Comparison of ENCODE assay signal across 14 cellular contexts in genomic region chr20:3706774-3707507, GRCh38. TPM values are rescaled to one million over a fixed set of nuclear protein-coding genes. Genes with fewer than 3 reads are reported as not detected.
DNase-seq lines count a peak whose midpoint lies in the region; ATAC-seq and TF ChIP-seq lines count a peak whose summit lies in the region.
"Had no signal": no experiment of that assay in that cellular context is flagged by ENCODE, and none has a peak within 500 bp of the region (broad histone marks: within the 10 kb centered on the region; RNA-seq: fewer than 3 reads in every experiment).

No MANE protein-coding gene starts in this region.

- H3K4me1 Mint-ChIP-seq in CD14-positive monocyte = peaks cover 25% of the 10 kb centered on the region
- H3K4me1 Mint-ChIP-seq in WTC11 = no peaks in the 10 kb centered on the region
- no peaks in the 10 kb centered on the region for H3K4me1 Mint-ChIP-seq in activated CD4-positive, alpha-beta T cell treated with anti-CD3 and anti-CD28 coated beads, Interleukin-2, amount 10 ng/mL, durations not matched to agents 7 days and 5 days

- H2BK15ac ChIP-seq in neuronal stem cell (ENCODE audit: low read length) = no peak overlapping the region

- CTCF ChIA-PET in WTC11 (lab: Charles Lee) = interaction anchor here (1.0 to 1.9 kb wide), 11 partner anchors 10 to 61 kb away, joined by 3 to 12 read pairs (median 4); partner anchors contain the start of gene ADISSP
- CTCF ChIA-PET in activated CD4-positive, alpha-beta T cell treated with anti-CD3 and anti-CD28 coated beads, Interleukin-2, amount 10 ng/mL, durations not matched to agents 7 days and 5 days (lab: Charles Lee) = interaction anchor here (1.5 to 2.0 kb wide), 2 partner anchors 27 to 30 kb away, joined by 3 to 10 read pairs; no protein-coding TSS in a partner anchor

- no peak overlapping the region for H2BK5ac ChIP-seq in neuronal stem cell (ENCODE audit: low read length)

- H3K9ac ChIP-seq in neuronal stem cell (ENCODE audit: low read depth, low read length, poor library complexity) = no peak overlapping the region
- H3K9ac ChIP-seq: parathyroid adenoma had no signal

- ATAC-seq in GM21526 (IDR thresholded peaks at IDR 0.05; ENCODE audit: low FRiP score, unreplicated experiment) (no peak), WTC11 (no peak)
- ATAC-seq: activated CD8-positive, alpha-beta T cell treated with anti-CD3 and anti-CD28 coated beads, Interleukin-2, amount 10 ng/mL, durations not matched to agents 7 days and 5 days had no signal

- POLR2A ChIA-PET in WTC11 (lab: Charles Lee) = interaction anchor here (0.5 kb wide), 1 partner anchor 319 kb away, joined by 3 read pairs; no protein-coding TSS in a partner anchor
- POLR2A ChIA-PET in activated CD4-positive, alpha-beta T cell treated with anti-CD3 and anti-CD28 coated beads, Interleukin-2, amount 10 ng/mL, durations not matched to agents 7 days and 5 days (lab: Charles Lee) = no interaction called here

- H3K36me3 Mint-ChIP-seq in CD14-positive monocyte (peaks cover 3 to 17% of the 10 kb centered on the region in 2 donors), WTC11 (no peaks in the 10 kb centered on the region)
- H3K36me3 Mint-ChIP-seq in activated CD4-positive, alpha-beta T cell treated with anti-CD3 and anti-CD28 coated beads, Interleukin-2, amount 10 ng/mL, durations not matched to agents 7 days and 5 days (ENCODE audit: low read depth) = no peaks in the 10 kb centered on the region

- WGBS in neuronal stem cell (ENCODE audit: extremely low coverage in 2 of 2, insufficient read length in 2 of 2, insufficient replicate concordance in 1 of 2), 2 donors = no CpG with 5 or more reads among the region's 10 CpGs

- no peaks in the 10 kb centered on the region for H3K36me3 ChIP-seq in neuronal stem cell (replicated peaks in 1 of 2; ENCODE audit: control insufficient read depth in 2 of 2, insufficient read depth in 2 of 2, low read length in 2 of 2)

- no peak overlapping the region for H3K4me2 ChIP-seq in neuronal stem cell (ENCODE audit: insufficient read depth, low read length, poor library complexity, severe bottlenecking)

- no peaks in the 10 kb centered on the region for H3K4me1 ChIP-seq in neuronal stem cell (ENCODE audit: control insufficient read depth in 2 of 2, insufficient read depth in 1 of 2, low read depth in 1 of 2, low read length in 2 of 2)
- H3K4me1 ChIP-seq: parathyroid adenoma, testis had no signal

- no peaks in the 10 kb centered on the region for H3K27me3 ChIP-seq in neuronal stem cell (ENCODE audit: control insufficient read depth in 3 of 3, insufficient read depth in 3 of 3, low read depth in 1 of 3, low read length in 3 of 3)
- H3K27me3 ChIP-seq: BLaER1 treated with 17β-estradiol and CSF1 and Interleukin-3, amounts not matched to agents 10 nM and 100 nM; testis had no signal

- intact Hi-C loops in CD14-positive monocyte (cut with micrococcal nuclease) = no loop called here

- no peak overlapping the region for H3K27ac ChIP-seq in neuronal stem cell (replicated peaks; ENCODE audit: low read length)
- H3K27ac ChIP-seq: parathyroid adenoma, testis had no signal

- DNase-seq in AG20443 (ENCODE audit: low spot score) (peak; percentile 82), M059J (ENCODE audit: low read depth) (peak; percentile 72), fibroblast of gingiva (ENCODE audit: low read depth) (peak; percentile 42), neuronal stem cell (ENCODE audit: low spot score) (no peak), CD14-positive monocyte (ENCODE audit: low spot score) (no peak), WTC11 (ENCODE audit: low spot score) (no peak)
- no peak for DNase-seq in activated CD4-positive, alpha-beta T cell treated with anti-CD3 and anti-CD28 coated beads, Interleukin-2, amount 10 ng/mL, durations not matched to agents 7 days and 5 days
- DNase-seq: activated CD8-positive, alpha-beta T cell treated with anti-CD3 and anti-CD28 coated beads, Interleukin-2, amount 10 ng/mL, durations not matched to agents 7 days and 5 days; DMS79; foreskin melanocyte; testis had no signal

- H3K27me3 Mint-ChIP-seq in CD14-positive monocyte (ENCODE audit: low read depth in 3 of 3) (peaks cover 0 to 10% (median 2%) of the 10 kb centered on the region in 3 donors), WTC11 (ENCODE audit: low read depth) (no peaks in the 10 kb centered on the region)
- no peaks in the 10 kb centered on the region for H3K27me3 Mint-ChIP-seq in activated CD4-positive, alpha-beta T cell treated with anti-CD3 and anti-CD28 coated beads, Interleukin-2, amount 10 ng/mL, durations not matched to agents 7 days and 5 days

- no peak overlapping the region for H3K4me3 ChIP-seq in neuronal stem cell (ENCODE audit: low read length in 2 of 2)
- H3K4me3 ChIP-seq: testis had no signal

- no peak overlapping the region for H3K18ac ChIP-seq in neuronal stem cell (ENCODE audit: low read length)

- H4K91ac ChIP-seq in neuronal stem cell (ENCODE audit: low read depth, low read length, poor library complexity) = no peak overlapping the region

- H2BK120ac ChIP-seq in neuronal stem cell (ENCODE audit: low read depth, low read length) = no peak overlapping the region

- no peaks in the 10 kb centered on the region for H3K79me1 ChIP-seq in neuronal stem cell (ENCODE audit: low read depth, low read length)

- H3K4me3 Mint-ChIP-seq in CD14-positive monocyte (no peak overlapping the region), WTC11 (no peak overlapping the region)
- no peak overlapping the region for H3K4me3 Mint-ChIP-seq in activated CD4-positive, alpha-beta T cell treated with anti-CD3 and anti-CD28 coated beads, Interleukin-2, amount 10 ng/mL, durations not matched to agents 7 days and 5 days
- H3K4me3 Mint-ChIP-seq: activated CD8-positive, alpha-beta T cell treated with anti-CD3 and anti-CD28 coated beads, Interleukin-2, amount 10 ng/mL, durations not matched to agents 7 days and 5 days had no signal

- H3K9me3 Mint-ChIP-seq in CD14-positive monocyte = peaks cover 0 to 3% (median 0%) of the 10 kb centered on the region in 7 donors
- no peaks in the 10 kb centered on the region for H3K9me3 Mint-ChIP-seq in WTC11
- no peaks in the 10 kb centered on the region for H3K9me3 Mint-ChIP-seq in activated CD4-positive, alpha-beta T cell treated with anti-CD3 and anti-CD28 coated beads, Interleukin-2, amount 10 ng/mL, durations not matched to agents 7 days and 5 days

- H2AFZ ChIP-seq in neuronal stem cell (ENCODE audit: low read length) = no peak overlapping the region
- H2AFZ ChIP-seq: parathyroid adenoma had no signal

- no peak overlapping the region for H2BK12ac ChIP-seq in neuronal stem cell (ENCODE audit: low read length)

- no peaks in the 10 kb centered on the region for H3K9me3 ChIP-seq in neuronal stem cell (replicated peaks in 1 of 2; ENCODE audit: control insufficient read depth in 2 of 2, insufficient read depth in 1 of 2, low read depth in 1 of 2, low read length in 2 of 2)
- H3K9me3 ChIP-seq: BLaER1 treated with 17β-estradiol and CSF1 and Interleukin-3, amounts not matched to agents 10 nM and 100 nM; testis had no signal

- no peak overlapping the region for H2AK5ac ChIP-seq in neuronal stem cell (ENCODE audit: low read depth, low read length)

- peak overlapping the region; percentile 10 for H3K23ac ChIP-seq in neuronal stem cell (ENCODE audit: low read depth, low read length, poor library complexity)

- H3K27ac Mint-ChIP-seq in CD14-positive monocyte (no peak overlapping the region), WTC11 (no peak overlapping the region)
- H3K27ac Mint-ChIP-seq in activated CD4-positive, alpha-beta T cell treated with anti-CD3 and anti-CD28 coated beads, Interleukin-2, amount 10 ng/mL, durations not matched to agents 7 days and 5 days = no peak overlapping the region
- H3K27ac Mint-ChIP-seq: activated CD8-positive, alpha-beta T cell treated with anti-CD3 and anti-CD28 coated beads, Interleukin-2, amount 10 ng/mL, durations not matched to agents 7 days and 5 days had no signal

- TF ChIP-seq CTCF in CD14-positive monocyte (IDR thresholded peaks at IDR 0.05) = no peak
- no peak for TF ChIP-seq CTCF in WTC11 (IDR thresholded peaks at IDR 0.05)

- no peak overlapping the region for H3K4ac ChIP-seq in neuronal stem cell (ENCODE audit: low read length)

- no peak overlapping the region for H4K8ac ChIP-seq in neuronal stem cell (ENCODE audit: low read depth, low read length)

- H3K14ac ChIP-seq in neuronal stem cell (ENCODE audit: low read length) = no peak overlapping the region

TF ChIP-seq in WTC11, 78 proteins besides CTCF, POLR2A, EP300 and RAD21:
- no peak for TF ChIP-seq NFE2L1 (CRISPR knock-in tag; IDR thresholded peaks at IDR 0.05)

RNA-seq across cellular contexts. Expression of gene SIGLEC1, which starts 5.5 kb away (rescaled TPM):
- total RNA-seq in M059J (2014; rRNA removed; shearing (Covaris generic)) = not detected in 2 replicates
- polyA plus RNA-seq in neuronal stem cell (2013, experiment 1 of 2) = 0.01 TPM
- 0.01 TPM for polyA plus RNA-seq in neuronal stem cell (2013, experiment 2 of 2)
- 1 to 10 TPM; 1.6 to 2.5 TPM for polyA plus RNA-seq in CD14-positive monocyte
- total RNA-seq in WTC11 (2021) = 0.04 to 0.11 TPM in 2 of 3 replicates, not detected in the other
- total RNA-seq in activated CD4-positive, alpha-beta T cell treated with anti-CD3 and anti-CD28 coated beads, Interleukin-2, amount 10 ng/mL, durations not matched to agents 7 days and 5 days = not detected
- total RNA-seq: activated CD8-positive, alpha-beta T cell treated with anti-CD3 and anti-CD28 coated beads, Interleukin-2, amount 10 ng/mL, durations not matched to agents 7 days and 5 days had no signal

RNA-seq across cellular contexts. Expression of gene ADAM33, which starts 25.1 kb away (rescaled TPM):
- 0.15 and 0.25 TPM in 2 replicates for total RNA-seq in M059J (2014; rRNA removed; shearing (Covaris generic))
- 5.2 TPM for polyA plus RNA-seq in neuronal stem cell (2013, experiment 1 of 2)
- 5.3 TPM for polyA plus RNA-seq in neuronal stem cell (2013, experiment 2 of 2)
- polyA plus RNA-seq in CD14-positive monocyte = not detected
- 5.3 to 7.1 TPM (median 7.0 TPM) in 3 replicates for total RNA-seq in WTC11 (2021)
- not detected for total RNA-seq in activated CD4-positive, alpha-beta T cell treated with anti-CD3 and anti-CD28 coated beads, Interleukin-2, amount 10 ng/mL, durations not matched to agents 7 days and 5 days
- total RNA-seq: activated CD8-positive, alpha-beta T cell treated with anti-CD3 and anti-CD28 coated beads, Interleukin-2, amount 10 ng/mL, durations not matched to agents 7 days and 5 days had no signal

RNA-seq across cellular contexts. Expression of gene HSPA12B, which starts 25.5 kb away (rescaled TPM):
- 0.05 TPM in 1 of 2 replicates, not detected in the other for total RNA-seq in M059J (2014; rRNA removed; shearing (Covaris generic))
- 0.39 TPM for polyA plus RNA-seq in neuronal stem cell (2013, experiment 1 of 2)
- polyA plus RNA-seq in neuronal stem cell (2013, experiment 2 of 2) = 0.47 TPM
- polyA plus RNA-seq in CD14-positive monocyte = not detected
- total RNA-seq in WTC11 (2021) = 6.3 to 8.5 TPM (median 8.2 TPM) in 3 replicates
- total RNA-seq in activated CD4-positive, alpha-beta T cell treated with anti-CD3 and anti-CD28 coated beads, Interleukin-2, amount 10 ng/mL, durations not matched to agents 7 days and 5 days = not detected
- total RNA-seq: activated CD8-positive, alpha-beta T cell treated with anti-CD3 and anti-CD28 coated beads, Interleukin-2, amount 10 ng/mL, durations not matched to agents 7 days and 5 days had no signal

RNA-seq across cellular contexts. Expression of gene GFRA4, which starts 43.7 kb away (rescaled TPM):
- not detected in 2 replicates for total RNA-seq in M059J (2014; rRNA removed; shearing (Covaris generic))
- not detected for polyA plus RNA-seq in neuronal stem cell (2013, experiment 1 of 2)
- not detected for polyA plus RNA-seq in neuronal stem cell (2013, experiment 2 of 2)
- not detected for polyA plus RNA-seq in CD14-positive monocyte
- total RNA-seq in WTC11 (2021) = not detected in 3 replicates
- total RNA-seq in activated CD4-positive, alpha-beta T cell treated with anti-CD3 and anti-CD28 coated beads, Interleukin-2, amount 10 ng/mL, durations not matched to agents 7 days and 5 days = not detected
- total RNA-seq: activated CD8-positive, alpha-beta T cell treated with anti-CD3 and anti-CD28 coated beads, Interleukin-2, amount 10 ng/mL, durations not matched to agents 7 days and 5 days had no signal

Comparison
In these comparisons a context has a peak if more than half of its experiments do, and no peak if none do; other contexts are left out.
1. DNase-seq: peak in AG20443 (single experiment), M059J (single experiment) and fibroblast of gingiva (single experiment); none in neuronal stem cell (single experiment), CD14-positive monocyte (single experiment), WTC11 (single experiment) and activated CD4-positive, alpha-beta T cell treated with anti-CD3 and anti-CD28 coated beads, Interleukin-2, amount 10 ng/mL, durations not matched to agents 7 days and 5 days (single experiment).